In the genomic region with DNA sequence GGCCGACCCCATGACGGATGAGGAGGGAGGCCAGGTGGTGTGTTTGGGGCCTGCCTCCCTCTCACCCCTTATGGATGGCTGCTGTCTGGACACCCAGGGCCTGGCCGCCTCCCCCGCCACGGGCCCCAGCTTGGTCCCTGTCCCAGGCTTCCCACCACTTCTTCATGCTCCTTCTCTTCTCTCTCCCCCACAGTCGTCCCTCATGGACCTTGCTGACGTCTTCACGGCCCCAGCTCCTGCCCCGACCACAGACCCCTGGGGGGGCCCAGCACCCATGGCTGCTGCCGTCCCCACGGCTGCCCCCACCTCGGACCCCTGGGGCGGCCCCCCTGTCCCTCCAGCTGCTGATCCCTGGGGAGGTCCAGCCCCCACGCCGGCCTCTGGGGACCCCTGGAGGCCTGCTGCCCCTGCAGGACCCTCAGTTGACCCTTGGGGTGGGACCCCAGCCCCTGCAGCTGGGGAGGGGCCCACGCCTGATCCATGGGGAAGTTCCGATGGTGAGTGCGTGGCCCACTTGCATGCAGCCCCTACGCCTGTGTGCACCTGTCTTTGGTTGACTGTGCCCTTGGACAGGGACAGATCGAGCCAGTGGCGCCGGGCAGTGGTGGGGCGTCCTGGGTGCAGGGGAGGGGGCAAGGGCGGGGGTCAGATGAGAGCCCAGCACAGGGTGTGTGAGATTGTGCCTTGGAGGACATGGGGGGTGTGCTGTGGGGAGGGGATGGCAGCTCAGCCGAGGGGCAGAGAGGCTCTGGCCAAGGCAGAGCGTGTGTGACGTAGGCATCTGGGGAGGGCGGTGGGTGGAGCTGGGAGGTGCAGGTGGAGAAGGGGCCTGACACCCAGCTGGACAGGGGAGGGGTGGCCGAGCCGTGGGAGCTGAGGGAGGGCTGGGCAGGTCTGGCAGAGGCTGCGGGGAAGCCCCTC, we compare ENCODE assay signal across 26 cellular contexts. TPM values are rescaled to one million over a fixed set of nuclear protein-coding genes. Genes with fewer than 3 reads are reported as not detected.
"Had no signal": no experiment of that assay in that cellular context is flagged by ENCODE, and none has a peak within 500 bp of the region (broad histone marks: within the 10 kb centered on the region; RNA-seq: fewer than 3 reads in every experiment).

No MANE protein-coding gene starts in this region.

- H3K4me3 Mint-ChIP-seq: activated T-helper 17 cell treated with anti-CD3 and anti-CD28 coated beads, Interleukin-2, amount 50 U/mL, for 72 hours; central memory CD8-positive, alpha-beta T cell; effector memory CD8-positive, alpha-beta T cell; naive thymus-derived CD4-positive, alpha-beta T cell; T-cell had no signal

- H3K27ac Mint-ChIP-seq: activated naive CD4-positive, alpha-beta T cell treated with anti-CD3 and anti-CD28 coated beads, Interleukin-2, amount 50 U/mL, for 72 hours; activated T-helper 17 cell treated with anti-CD3 and anti-CD28 coated beads, Interleukin-2, amount 50 U/mL, for 72 hours; naive thymus-derived CD4-positive, alpha-beta T cell; T-cell had no signal

- H3K27ac ChIP-seq: colonic mucosa, pancreas, stomach, suprapubic skin, tibial nerve, uterus, WERI-Rb-1 had no signal

- FAIRE-seq: astrocyte, endothelial cell of umbilical vein, frontal cortex, islet of Langerhans, pancreas, TTC549 had no signal

- H3K4me1 ChIP-seq: pancreas, uterus had no signal

- H3K4me1 Mint-ChIP-seq: activated T-helper 17 cell treated with anti-CD3 and anti-CD28 coated beads, Interleukin-2, amount 50 U/mL, for 72 hours; central memory CD8-positive, alpha-beta T cell had no signal

- H3K9me3 Mint-ChIP-seq: activated naive CD4-positive, alpha-beta T cell treated with anti-CD3 and anti-CD28 coated beads, Interleukin-2, amount 50 U/mL, for 72 hours; activated T-helper 17 cell treated with anti-CD3 and anti-CD28 coated beads, Interleukin-2, amount 50 U/mL, for 72 hours; central memory CD8-positive, alpha-beta T cell; effector memory CD8-positive, alpha-beta T cell; naive thymus-derived CD4-positive, alpha-beta T cell; T-cell had no signal

- H3K27me3 Mint-ChIP-seq: activated T-helper 17 cell treated with anti-CD3 and anti-CD28 coated beads, Interleukin-2, amount 50 U/mL, for 72 hours; central memory CD8-positive, alpha-beta T cell; effector memory CD8-positive, alpha-beta T cell; naive thymus-derived CD4-positive, alpha-beta T cell; T-cell had no signal

- ATAC-seq: activated naive CD4-positive, alpha-beta T cell treated with anti-CD3 and anti-CD28 coated beads, Interleukin-2, amount 50 U/mL, for 72 hours; activated T-helper 17 cell treated with anti-CD3 and anti-CD28 coated beads, Interleukin-2, amount 50 U/mL, for 72 hours; effector memory CD8-positive, alpha-beta T cell; esophagus mucosa; naive thymus-derived CD4-positive, alpha-beta T cell; pancreas; T-cell had no signal

- H3K36me3 ChIP-seq: uterus had no signal

- H3K27me3 ChIP-seq: colonic mucosa, dorsolateral prefrontal cortex, pancreas, stomach, suprapubic skin, tibial nerve, uterus had no signal

- H3K9me3 ChIP-seq: colonic mucosa, pancreas, stomach, suprapubic skin, tibial nerve, uterus had no signal

- DNase-seq: activated CD4-positive, CD25-positive, alpha-beta regulatory T cell treated with anti-CD3 and anti-CD28 coated beads, Interleukin-2, amount 50 U/mL, for 72 hours; activated T-cell treated with anti-CD3 and anti-CD28 coated beads, Interleukin-2, amount 50 U/mL, for 1 hour; colonic mucosa; effector memory CD8-positive, alpha-beta T cell; glutamatergic neuron; hypothalamus; naive thymus-derived CD4-positive, alpha-beta T cell; stimulated activated CD4-positive, alpha-beta T cell treated with anti-CD3 and anti-CD28 coated beads, Interleukin-4, amount 100 ng/mL, for 4 hours; stomach; T-cell; uterus; WERI-Rb-1 had no signal

- H3K4me3 ChIP-seq: colonic mucosa, dorsolateral prefrontal cortex, pancreas, stomach, suprapubic skin, tibial nerve, uterus had no signal

- H3K36me3 Mint-ChIP-seq: activated naive CD4-positive, alpha-beta T cell treated with anti-CD3 and anti-CD28 coated beads, Interleukin-2, amount 50 U/mL, for 72 hours had no signal

RNA-seq across cellular contexts. Expression of a gene that starts 46.4 kb away (rescaled TPM):
- total RNA-seq: activated T-helper 17 cell treated with anti-CD3 and anti-CD28 coated beads, Interleukin-2, amount 50 U/mL, for 72 hours; astrocyte; colonic mucosa; dorsolateral prefrontal cortex; endothelial cell of umbilical vein; esophagus mucosa; frontal cortex; lung microvascular endothelial cell; naive thymus-derived CD4-positive, alpha-beta T cell; stomach; suprapubic skin; T-cell; tibial nerve had no signal
- polyA plus RNA-seq: endothelial cell of umbilical vein; naive thymus-derived CD4-positive, alpha-beta T cell; stomach had no signal
